ENCODE assay signal across 23 cellular contexts in the genomic region with DNA sequence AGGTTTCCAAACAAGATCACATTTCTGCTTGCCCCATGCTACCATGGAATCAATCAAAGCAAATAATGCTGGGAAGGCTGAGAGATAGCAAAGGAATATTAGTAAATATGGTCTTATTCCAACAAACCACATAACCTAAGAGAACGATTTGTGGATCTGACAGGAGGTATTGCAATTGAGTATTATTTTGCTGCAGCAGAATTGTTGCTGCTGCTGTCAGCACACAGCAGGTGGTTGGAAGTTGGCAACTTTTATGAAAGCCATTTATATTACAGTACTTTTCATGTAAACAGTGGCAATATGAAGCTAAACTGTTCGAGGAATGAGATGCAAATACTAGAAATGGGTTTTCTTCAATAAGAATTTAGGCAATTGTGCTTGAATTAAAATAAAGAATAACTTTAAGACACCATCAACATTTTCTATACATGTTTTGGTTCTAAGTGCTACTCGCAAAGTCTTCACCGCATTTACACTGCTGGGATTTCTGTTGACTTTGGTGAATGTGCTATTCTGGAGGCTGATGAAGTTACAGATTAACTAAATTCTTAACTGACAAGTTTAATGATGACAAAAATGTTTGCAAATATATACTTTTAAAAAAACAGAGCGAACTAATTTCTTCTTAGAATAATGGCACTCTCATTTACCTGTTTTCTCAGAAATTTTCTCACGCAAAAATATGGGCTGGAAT.
DNase-seq lines count a peak whose midpoint lies in the region; ATAC-seq and TF ChIP-seq lines count a peak whose summit lies in the region.
"Had no signal": no experiment of that assay in that cellular context is flagged by ENCODE, and none has a peak within 500 bp of the region (broad histone marks: within the 10 kb centered on the region; RNA-seq: fewer than 3 reads in every experiment).

No MANE protein-coding gene starts in this region.

- no peaks in the 10 kb centered on the region for H3K9me3 Mint-ChIP-seq in progenitor cell of endocrine pancreas (ENCODE audit: low read depth)
- H3K9me3 Mint-ChIP-seq: GM23338, H9 had no signal

- H3K27me3 Mint-ChIP-seq in progenitor cell of endocrine pancreas: no peaks in the 10 kb centered on the region
- H3K27me3 Mint-ChIP-seq: CD4-positive, alpha-beta T cell; CD8-positive, alpha-beta memory T cell had no signal

- TF ChIP-seq CTCF in mucosa of descending colon (IDR thresholded peaks at IDR 0.05) (no peak), progenitor cell of endocrine pancreas (IDR thresholded peaks at IDR 0.05; ENCODE audit: unreplicated experiment) (no peak), tibial artery (IDR thresholded peaks at IDR 0.05) (no peak)

- peak overlapping the region; percentile 40 for H3K4me3 Mint-ChIP-seq in progenitor cell of endocrine pancreas (ENCODE audit: low read depth)
- H3K4me3 Mint-ChIP-seq: CD14-positive monocyte; CD4-positive, alpha-beta T cell; CD8-positive, alpha-beta memory T cell; GM23338; H9 had no signal

- no peaks in the 10 kb centered on the region for H3K27me3 ChIP-seq in tibial artery
- H3K27me3 ChIP-seq: BE2C; BLaER1 treated with 17β-estradiol and CSF1 and Interleukin-3, amounts not matched to agents 10 nM and 100 nM had no signal

- no peaks in the 10 kb centered on the region for H3K36me3 Mint-ChIP-seq in progenitor cell of endocrine pancreas (ENCODE audit: insufficient read depth)
- H3K36me3 Mint-ChIP-seq: CD14-positive monocyte; CD8-positive, alpha-beta memory T cell had no signal

- H3K4me3 ChIP-seq in mucosa of descending colon (no peak overlapping the region), tibial artery (no peak overlapping the region)
- H3K4me3 ChIP-seq: A549; BLaER1 treated with 17β-estradiol and CSF1 and Interleukin-3, amounts not matched to agents 10 nM and 100 nM; GM23338 had no signal

- H3K27ac ChIP-seq in tibial artery: no peak overlapping the region
- H3K27ac ChIP-seq: A549; BLaER1 treated with 17β-estradiol and CSF1 and Interleukin-3, amounts not matched to agents 10 nM and 100 nM had no signal

- H3K27ac Mint-ChIP-seq in progenitor cell of endocrine pancreas: peak overlapping the region; percentile 63
- H3K27ac Mint-ChIP-seq: CD14-positive monocyte; CD4-positive, alpha-beta T cell; CD8-positive, alpha-beta memory T cell; GM23338; H9 had no signal

- intact Hi-C loops in mucosa of descending colon (cut with DNase I, micrococcal nuclease) (no loop called here), tibial artery (cut with DNase I; ENCODE audit: low total_unique reads) (no loop called here)

- peak; percentile 1 for DNase-seq in DMS 273 (lab: John Stamatoyannopoulos, UW; ENCODE audit: unreplicated experiment)
- no peak for DNase-seq in DMS 273 treated with DMSO at 0.1 percent for 48 hours (lab: John Stamatoyannopoulos, UW)
- DNase-seq in fibroblast of peridontal ligament (ENCODE audit: extremely low read depth): peak; percentile 30
- no peak for DNase-seq in mucosa of descending colon
- no peak for DNase-seq in progenitor cell of endocrine pancreas (ENCODE audit: low spot score, unreplicated experiment)
- DNase-seq in tibial artery: no peak
- no peak for DNase-seq in NK-92 treated with Interleukin-12 subunit alpha and Interleukin-12 subunit beta, amount 100 ng/mL, for 24 hours (lab: John Stamatoyannopoulos, UW)
- DNase-seq: 8988T; ACHN; AML-193; BE2C; CD4-positive, alpha-beta T cell; CD8-positive, alpha-beta memory T cell; DMS153; DMS79 treated with DMSO at 0.1 percent for 48 hours; GF-D8; H9 had no signal

- H3K4me1 Mint-ChIP-seq in progenitor cell of endocrine pancreas (ENCODE audit: low read depth): peaks cover 28% of the 10 kb centered on the region
- H3K4me1 Mint-ChIP-seq: CD14-positive monocyte; CD8-positive, alpha-beta memory T cell; GM23338 had no signal

- H3K4me1 ChIP-seq in mucosa of descending colon (ENCODE audit: low read depth): peaks cover 5% of the 10 kb centered on the region
- no peaks in the 10 kb centered on the region for H3K4me1 ChIP-seq in tibial artery
- H3K4me1 ChIP-seq: A549; BE2C; BLaER1 treated with 17β-estradiol and CSF1 and Interleukin-3, amounts not matched to agents 10 nM and 100 nM had no signal

- ATAC-seq in mucosa of descending colon: peak; percentile 38
- ATAC-seq in GM21381 (IDR thresholded peaks at IDR 0.05; ENCODE audit: unreplicated experiment): no peak
- ATAC-seq: A549, GM23338, HCT116 had no signal

- H3K9me3 ChIP-seq in mucosa of descending colon: no peaks in the 10 kb centered on the region
- H3K9me3 ChIP-seq in tibial artery: no peaks in the 10 kb centered on the region
- H3K9me3 ChIP-seq: A549, BE2C had no signal

- no peaks in the 10 kb centered on the region for H3K36me3 ChIP-seq in mucosa of descending colon (ENCODE audit: low read depth)
- H3K36me3 ChIP-seq in tibial artery: no peaks in the 10 kb centered on the region
- H3K36me3 ChIP-seq: BE2C; BLaER1 treated with 17β-estradiol and CSF1 and Interleukin-3, amounts not matched to agents 10 nM and 100 nM had no signal

Comparison
In these comparisons a context has a peak if more than half of its experiments do, and no peak if none do; other contexts are left out.
1. DNase-seq: peak in DMS 273 (single experiment) and fibroblast of peridontal ligament (single experiment); none in DMS 273 treated with DMSO at 0.1 percent for 48 hours (single experiment), mucosa of descending colon (0 of 3), progenitor cell of endocrine pancreas (single experiment), tibial artery (0 of 2) and NK-92 treated with Interleukin-12 subunit alpha and Interleukin-12 subunit beta, amount 100 ng/mL, for 24 hours (single experiment).